ENCODE assay signal across 29 cellular contexts in the genomic region with DNA sequence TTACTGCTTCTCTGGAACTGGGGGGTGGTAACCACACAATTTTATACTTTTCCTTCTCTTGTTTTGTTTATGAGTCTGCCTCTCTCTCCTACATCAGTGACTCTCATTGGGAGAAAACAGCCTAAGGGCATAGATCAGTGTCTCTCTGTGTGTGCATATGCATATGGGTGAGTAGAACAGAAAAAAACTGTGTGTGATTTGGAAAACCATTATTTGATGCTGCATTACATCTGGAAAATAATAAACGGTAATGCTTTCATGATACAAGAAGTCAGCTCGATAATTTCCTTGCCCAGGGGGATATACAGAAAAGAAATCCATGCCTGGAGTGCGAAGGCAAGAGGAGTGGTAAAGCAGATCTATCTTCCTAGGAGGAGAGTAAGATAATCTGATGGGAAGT.
"Had no signal": no experiment of that assay in that cellular context is flagged by ENCODE, and none has a peak within 500 bp of the region (broad histone marks: within the 10 kb centered on the region; RNA-seq: fewer than 3 reads in every experiment).

No MANE protein-coding gene starts in this region.

- H3K27me3 Mint-ChIP-seq: activated CD4-positive, alpha-beta T cell treated with anti-CD3 and anti-CD28 coated beads, Interleukin-2, amount 10 ng/mL, durations not matched to agents 24 days and 14 days; activated CD8-positive, alpha-beta T cell treated with anti-CD3 and anti-CD28 coated beads for 36 hours; activated naive CD4-positive, alpha-beta T cell treated with anti-CD3 and anti-CD28 coated beads, Interleukin-2, amount 50 U/mL, for 24 hours; activated naive CD8-positive, alpha-beta T cell treated with anti-CD3 and anti-CD28 coated beads, Interleukin-2, amount 10 ng/mL, durations not matched to agents 7 days and 5 days; activated T-cell treated with anti-CD3 and anti-CD28 coated beads, Interleukin-2, amount 50 U/mL, for 24 hours; central memory CD8-positive, alpha-beta T cell had no signal

- H3K27ac ChIP-seq: ascending aorta, cardiac muscle cell had no signal

- H3K4me3 ChIP-seq: ascending aorta, cardiac muscle cell had no signal

- H3K36me3 Mint-ChIP-seq: activated naive CD4-positive, alpha-beta T cell treated with anti-CD3 and anti-CD28 coated beads, Interleukin-2, amount 50 U/mL, for 24 hours; activated naive CD8-positive, alpha-beta T cell treated with anti-CD3 and anti-CD28 coated beads, Interleukin-2, amount 10 ng/mL, durations not matched to agents 7 days and 5 days had no signal

- DNase-seq: activated CD4-positive, alpha-beta T cell treated with anti-CD3 and anti-CD28 coated beads, Interleukin-2, amount 10 ng/mL, durations not matched to agents 24 days and 14 days; activated CD4-positive, alpha-beta T cell treated with anti-CD3 and anti-CD28 coated beads, Interleukin-2, amount 50 U/mL, for 4 hours; activated CD8-positive, alpha-beta T cell treated with anti-CD3 and anti-CD28 coated beads for 36 hours; activated gamma-delta T cell; activated naive CD4-positive, alpha-beta T cell treated with Interleukin-2 at 50 U/mL for 16 hours; activated naive CD8-positive, alpha-beta T cell treated with anti-CD3 and anti-CD28 coated beads, Interleukin-2, amount 10 ng/mL, durations not matched to agents 7 days and 5 days; activated T-cell treated with anti-CD3 and anti-CD28 coated beads, Interleukin-2, amount 50 U/mL, for 24 hours; amygdala; Kasumi-1; MM.1S; MV-4-11; NCI-H1092; NCI-H1436 treated with DMSO at 0.1 percent for 48 hours; NCI-H1694 treated with DMSO at 0.1 percent for 48 hours; NCI-H2029 treated with DMSO at 0.1 percent for 48 hours; NCI-H2171 treated with DMSO at 0.1 percent for 48 hours; NCI-H2227 treated with DMSO at 0.1 percent for 48 hours; NCI-H446 treated with DMSO at 0.1 percent for 48 hours; NCI-H524; RPMI8226; SIG-M5 had no signal

- H3K9me3 Mint-ChIP-seq: activated CD8-positive, alpha-beta T cell treated with anti-CD3 and anti-CD28 coated beads for 36 hours had no signal

- H3K4me1 ChIP-seq: ascending aorta had no signal

- ATAC-seq: activated CD8-positive, alpha-beta T cell treated with anti-CD3 and anti-CD28 coated beads for 36 hours; Panc1 had no signal

- H3K27ac Mint-ChIP-seq: activated CD4-positive, alpha-beta T cell treated with anti-CD3 and anti-CD28 coated beads, Interleukin-2, amount 10 ng/mL, durations not matched to agents 24 days and 14 days; activated CD8-positive, alpha-beta T cell treated with anti-CD3 and anti-CD28 coated beads for 36 hours; activated naive CD4-positive, alpha-beta T cell treated with anti-CD3 and anti-CD28 coated beads, Interleukin-2, amount 50 U/mL, for 24 hours; activated naive CD8-positive, alpha-beta T cell treated with anti-CD3 and anti-CD28 coated beads, Interleukin-2, amount 10 ng/mL, durations not matched to agents 7 days and 5 days; activated T-cell treated with anti-CD3 and anti-CD28 coated beads, Interleukin-2, amount 50 U/mL, for 24 hours; activated T-helper 2 cell treated with anti-CD3 and anti-CD28 coated beads, Interferon-gamma antibody, Interleukin-2, Interleukin-4, amounts not matched to agents 10 μg/mL and 5 μg/mL and 100 μg/mL, durations not matched to agents 14 hours and 24 hours and 36 hours; T-helper 1 cell treated with Interleukin-12 subunit alpha and Interleukin-12 subunit beta and Interleukin-4 antibody, amounts not matched to agents 30 μg/mL and 1 μg/mL, for 36 hours; T-helper 2 cell treated with Interferon-gamma antibody and Interleukin-4, amounts not matched to agents 5 μg/mL and 100 μg/mL, for 36 hours had no signal

- H3K27me3 ChIP-seq: ascending aorta, cardiac muscle cell had no signal

- H3K36me3 ChIP-seq: ascending aorta, cardiac muscle cell had no signal

- H3K4me1 Mint-ChIP-seq: activated naive CD4-positive, alpha-beta T cell treated with anti-CD3 and anti-CD28 coated beads, Interleukin-2, amount 50 U/mL, for 24 hours; activated naive CD8-positive, alpha-beta T cell treated with anti-CD3 and anti-CD28 coated beads, Interleukin-2, amount 10 ng/mL, durations not matched to agents 7 days and 5 days; central memory CD8-positive, alpha-beta T cell had no signal

- H3K4me3 Mint-ChIP-seq: activated CD4-positive, alpha-beta T cell treated with anti-CD3 and anti-CD28 coated beads, Interleukin-2, amount 10 ng/mL, durations not matched to agents 24 days and 14 days; activated CD8-positive, alpha-beta T cell treated with anti-CD3 and anti-CD28 coated beads for 36 hours; activated naive CD4-positive, alpha-beta T cell treated with anti-CD3 and anti-CD28 coated beads, Interleukin-2, amount 50 U/mL, for 24 hours; activated naive CD8-positive, alpha-beta T cell treated with anti-CD3 and anti-CD28 coated beads, Interleukin-2, amount 10 ng/mL, durations not matched to agents 7 days and 5 days; activated T-cell treated with anti-CD3 and anti-CD28 coated beads, Interleukin-2, amount 50 U/mL, for 24 hours; central memory CD8-positive, alpha-beta T cell; T-helper 1 cell treated with Interleukin-12 subunit alpha and Interleukin-12 subunit beta and Interleukin-4 antibody, amounts not matched to agents 30 μg/mL and 1 μg/mL, for 36 hours; T-helper 2 cell treated with Interferon-gamma antibody and Interleukin-4, amounts not matched to agents 5 μg/mL and 100 μg/mL, for 36 hours had no signal
